8 cellular contexts compared by ENCODE assay signal in genomic region chr5:9361835-9362234, GRCh38.
A peak's percentile ranks its signal among the peaks of the same experiment; 100 is the strongest.
DNase-seq lines count a peak whose midpoint lies in the region; ATAC-seq, FAIRE-seq and TF ChIP-seq lines count a peak whose summit lies in the region.

No MANE protein-coding gene starts in this region.

- H3K27ac Mint-ChIP-seq in astrocyte (ENCODE audit: unreplicated experiment) = no peak overlapping the region

- H3K4me3 ChIP-seq in astrocyte (ENCODE audit: insufficient read depth, low read depth, low read length) (no peak overlapping the region), stomach (no peak overlapping the region)

- H3K9me3 Mint-ChIP-seq in astrocyte (ENCODE audit: unreplicated experiment) = no peaks in the 10 kb centered on the region

- peaks cover 18% of the 10 kb centered on the region for H3K4me1 ChIP-seq in astrocyte (ENCODE audit: insufficient read depth, low read length)
- H3K4me1 ChIP-seq in stomach = no peaks in the 10 kb centered on the region

- no peaks in the 10 kb centered on the region for H4K20me1 ChIP-seq in astrocyte (ENCODE audit: insufficient read depth, low read length)

- no peak overlapping the region for H3K9ac ChIP-seq in astrocyte (ENCODE audit: low read length)

- WGBS in stomach, 5 donors = 45 to 56% (median 46%) methylated on average over 8 of the region's 8 CpGs

- H3K27ac ChIP-seq in astrocyte (ENCODE audit: low read depth, low read length) (no peak overlapping the region), stomach (no peak overlapping the region)

- H3K9me3 ChIP-seq in astrocyte (ENCODE audit: insufficient read depth, low read depth, low read length) (no peaks in the 10 kb centered on the region), stomach (no peaks in the 10 kb centered on the region)

- peak; percentile 11 for DNase-seq in Daoy (ENCODE audit: low read depth)
- peak; percentile 1 for DNase-seq in NOMO-1 treated with dmso at 0.1 percent for 144 hours (lab: John Stamatoyannopoulos, UW; ENCODE audit: unreplicated experiment)
- DNase-seq in astrocyte (ENCODE audit: low read depth) = no peak
- peak; percentile 81 for DNase-seq in islet precursor cell
- peak; percentile 54 for DNase-seq in stomach
- no peak for DNase-seq in NCI-H510A (lab: John Stamatoyannopoulos, UW)

- TF ChIP-seq POLR2A in stomach (IDR thresholded peaks at IDR 0.05) = no peak

- H2AFZ ChIP-seq in astrocyte (ENCODE audit: low read depth, low read length) = no peak overlapping the region

- H3K79me2 ChIP-seq in astrocyte (ENCODE audit: insufficient read depth, low read length) = no peaks in the 10 kb centered on the region

- H3K27me3 ChIP-seq in astrocyte (ENCODE audit: insufficient read depth, low read length) (no peaks in the 10 kb centered on the region), stomach (no peaks in the 10 kb centered on the region)

- peak; percentile 49 for TF ChIP-seq CTCF in astrocyte (IDR thresholded peaks at IDR 0.05; ENCODE audit: insufficient read depth, low read depth, low read length)
- peak in 5 of 7 experiments; percentile 11 to 44 (median 31) for TF ChIP-seq CTCF in stomach (IDR thresholded peaks at IDR 0.05)

- no peak overlapping the region for H3K4me2 ChIP-seq in astrocyte (ENCODE audit: low read length)

- H3K27me3 Mint-ChIP-seq in astrocyte (ENCODE audit: low read depth, unreplicated experiment) = no peaks in the 10 kb centered on the region

- intact Hi-C loops in stomach (cut with DNase I; ENCODE audit: low total_unique reads) = no loop called here

- H3K36me3 ChIP-seq in astrocyte (ENCODE audit: insufficient read depth, low read length) (no peaks in the 10 kb centered on the region), stomach (no peaks in the 10 kb centered on the region)

- ATAC-seq in GM19395 (IDR thresholded peaks at IDR 0.05; ENCODE audit: unreplicated experiment) (peak; percentile 67), HG03342 (IDR thresholded peaks at IDR 0.05; ENCODE audit: unreplicated experiment) (peak; percentile 78)

- no peak for FAIRE-seq in astrocyte (lab: Jason Lieb, UNC)

- no peak for TF ChIP-seq EP300 in stomach (IDR thresholded peaks at IDR 0.05)

- no peaks in the 10 kb centered on the region for H3K36me3 Mint-ChIP-seq in astrocyte (ENCODE audit: low read depth, unreplicated experiment)

- no peak overlapping the region for H3K4me3 Mint-ChIP-seq in astrocyte (ENCODE audit: unreplicated experiment)

- peaks cover 44% of the 10 kb centered on the region for H3K4me1 Mint-ChIP-seq in astrocyte (ENCODE audit: low read depth, unreplicated experiment)

Comparison
In these comparisons a context has a peak if more than half of its experiments do, and no peak if none do; other contexts are left out.
1. DNase-seq: peak in Daoy (single experiment), NOMO-1 treated with dmso at 0.1 percent for 144 hours (single experiment), islet precursor cell (single experiment) and stomach (single experiment); none in astrocyte (single experiment) and NCI-H510A (single experiment).